ENCODE assay signal across 9 cellular contexts in the genomic region with DNA sequence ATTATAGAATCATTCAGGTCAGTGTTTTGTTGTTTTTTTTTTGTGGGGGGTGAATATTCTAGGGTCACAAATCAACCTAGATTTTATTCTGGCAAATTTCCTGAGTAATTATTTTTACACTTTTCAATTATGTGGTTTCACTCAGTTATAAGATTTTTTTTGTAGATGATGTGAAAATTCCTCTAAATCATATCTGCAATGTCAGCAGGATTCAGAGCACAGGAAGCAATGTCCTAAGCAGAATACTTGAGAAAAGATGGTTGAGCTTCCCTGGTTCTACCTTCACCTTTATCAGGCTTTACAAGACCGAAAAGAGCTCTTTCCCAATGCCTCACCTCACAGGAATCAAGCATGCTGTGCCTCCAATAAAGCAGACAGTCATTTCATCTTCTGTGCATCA.
"Had no signal": no experiment of that assay in that cellular context is flagged by ENCODE, and none has a peak within 500 bp of the region (broad histone marks: within the 10 kb centered on the region; RNA-seq: fewer than 3 reads in every experiment).

No MANE protein-coding gene starts in this region.

- H3K9ac ChIP-seq: KMS-11 had no signal

- DNase-seq: H7, HFFc6, Karpas-422, KBM-7 had no signal

- H3K4me1 ChIP-seq: HAP-1 had no signal

- H3K36me3 ChIP-seq: HAP-1 had no signal

- H3K4me2 ChIP-seq: GM23338, KMS-11 had no signal

- H3K9me3 ChIP-seq: HAP-1 had no signal

- FAIRE-seq: HTR-8/SVneo had no signal

- H3K4me1 Mint-ChIP-seq: GM23338 had no signal

- H3K27ac ChIP-seq: KMS-11 had no signal

- ATAC-seq: GM23338, HCT116 had no signal

- H2AFZ ChIP-seq: GM23338 had no signal

- H3K4me3 ChIP-seq: GM23338, HAP-1 had no signal

- H3K4me3 Mint-ChIP-seq: GM23338, HFFc6 had no signal

- H3K9me3 Mint-ChIP-seq: GM23338, HFFc6 had no signal

- H3K27ac Mint-ChIP-seq: GM23338, HFFc6 had no signal
